1 cellular context compared by ENCODE assay signal in genomic region chr7:412731-413356, GRCh38.
TF ChIP-seq lines count a peak whose summit lies in the region.

No MANE protein-coding gene starts in this region.

TF ChIP-seq in H1, 55 proteins besides CTCF, POLR2A, EP300 and RAD21 (continued from another document):
- TF ChIP-seq GABPA (IDR thresholded peaks at IDR 0.05; ENCODE audit: borderline replicate concordance, insufficient read depth, low read length) (no peak), SIRT6 (IDR thresholded peaks at IDR 0.05; ENCODE audit: low read length) (no peak), BCL11A (IDR thresholded peaks at IDR 0.05; ENCODE audit: low read depth in 2 of 2, low read length in 2 of 2) (no peak)
